In the genomic region with DNA sequence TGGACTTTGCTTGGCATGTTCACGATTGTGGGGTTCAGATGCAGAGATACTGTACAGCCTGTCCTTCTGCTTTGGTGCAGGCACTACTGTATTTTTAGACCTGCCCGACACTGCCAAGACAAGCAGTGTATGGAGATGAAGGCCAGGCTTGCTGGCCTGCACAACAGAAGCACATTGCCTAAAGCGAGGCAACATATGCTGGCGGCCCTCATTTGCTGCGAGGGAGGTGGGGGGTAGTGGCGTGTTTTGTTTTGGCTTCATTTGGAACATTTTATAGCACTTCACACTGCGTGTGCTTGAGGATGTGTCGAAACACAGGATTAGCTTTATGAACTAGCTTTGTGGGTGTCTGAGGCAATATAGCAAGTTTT, we compare ENCODE assay signal across 1 cellular context.
TF ChIP-seq lines count a peak whose summit lies in the region.

No MANE protein-coding gene starts in this region.

TF ChIP-seq in HepG2, 621 proteins besides CTCF, POLR2A, EP300 and RAD21:
- TF ChIP-seq GLMP (CRISPR knock-in tag; IDR thresholded peaks at IDR 0.05; ENCODE audit: borderline replicate concordance) (no peak), ZC3H4 (CRISPR knock-in tag; IDR thresholded peaks at IDR 0.05; ENCODE audit: borderline replicate concordance) (no peak), KLF6 (CRISPR knock-in tag; IDR thresholded peaks at IDR 0.05) (no peak), BHLHE40 (IDR thresholded peaks at IDR 0.05; ENCODE audit: low read length) (no peak), ELF4 (CRISPR knock-in tag; IDR thresholded peaks at IDR 0.05; ENCODE audit: borderline replicate concordance) (no peak), ISX (CRISPR knock-in tag; conservative IDR thresholded peaks at IDR 0.05) (no peak), ZNF20 (CRISPR knock-in tag; IDR thresholded peaks at IDR 0.05) (no peak), RXRA (CRISPR knock-in tag; IDR thresholded peaks at IDR 0.05) (no peak), ZNF501 (CRISPR knock-in tag; IDR thresholded peaks at IDR 0.05) (no peak), ZNF256 (CRISPR knock-in tag; conservative IDR thresholded peaks at IDR 0.05) (no peak), MZF1 (CRISPR knock-in tag; IDR thresholded peaks at IDR 0.05; ENCODE audit: borderline replicate concordance) (no peak), ZNF274 (CRISPR knock-in tag; IDR thresholded peaks at IDR 0.05) (no peak), CCDC6 (CRISPR knock-in tag; IDR thresholded peaks at IDR 0.05) (no peak), HNRNPH1 (optimal IDR thresholded peaks at IDR 0.05; ENCODE audit: low read depth, low read length) (no peak), ASH2L (IDR thresholded peaks at IDR 0.05; ENCODE audit: insufficient read length, low read depth, low read length) (no peak), THAP11 (CRISPR knock-in tag; IDR thresholded peaks at IDR 0.05) (no peak)
- TF ChIP-seq, protein P1, sequence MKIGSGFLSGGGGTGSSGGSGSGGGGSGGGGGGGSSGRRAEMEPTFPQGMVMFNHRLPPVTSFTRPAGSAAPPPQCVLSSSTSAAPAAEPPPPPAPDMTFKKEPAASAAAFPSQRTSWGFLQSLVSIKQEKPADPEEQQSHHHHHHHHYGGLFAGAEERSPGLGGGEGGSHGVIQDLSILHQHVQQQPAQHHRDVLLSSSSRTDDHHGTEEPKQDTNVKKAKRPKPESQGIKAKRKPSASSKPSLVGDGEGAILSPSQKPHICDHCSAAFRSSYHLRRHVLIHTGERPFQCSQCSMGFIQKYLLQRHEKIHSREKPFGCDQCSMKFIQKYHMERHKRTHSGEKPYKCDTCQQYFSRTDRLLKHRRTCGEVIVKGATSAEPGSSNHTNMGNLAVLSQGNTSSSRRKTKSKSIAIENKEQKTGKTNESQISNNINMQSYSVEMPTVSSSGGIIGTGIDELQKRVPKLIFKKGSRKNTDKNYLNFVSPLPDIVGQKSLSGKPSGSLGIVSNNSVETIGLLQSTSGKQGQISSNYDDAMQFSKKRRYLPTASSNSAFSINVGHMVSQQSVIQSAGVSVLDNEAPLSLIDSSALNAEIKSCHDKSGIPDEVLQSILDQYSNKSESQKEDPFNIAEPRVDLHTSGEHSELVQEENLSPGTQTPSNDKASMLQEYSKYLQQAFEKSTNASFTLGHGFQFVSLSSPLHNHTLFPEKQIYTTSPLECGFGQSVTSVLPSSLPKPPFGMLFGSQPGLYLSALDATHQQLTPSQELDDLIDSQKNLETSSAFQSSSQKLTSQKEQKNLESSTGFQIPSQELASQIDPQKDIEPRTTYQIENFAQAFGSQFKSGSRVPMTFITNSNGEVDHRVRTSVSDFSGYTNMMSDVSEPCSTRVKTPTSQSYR (CRISPR knock-in tag; IDR thresholded peaks at IDR 0.05; ENCODE audit: borderline replicate concordance) = no peak
TF ChIP-seq in HepG2: peak in this region for 0.
